1 cellular context compared by ENCODE assay signal in the genomic region with DNA sequence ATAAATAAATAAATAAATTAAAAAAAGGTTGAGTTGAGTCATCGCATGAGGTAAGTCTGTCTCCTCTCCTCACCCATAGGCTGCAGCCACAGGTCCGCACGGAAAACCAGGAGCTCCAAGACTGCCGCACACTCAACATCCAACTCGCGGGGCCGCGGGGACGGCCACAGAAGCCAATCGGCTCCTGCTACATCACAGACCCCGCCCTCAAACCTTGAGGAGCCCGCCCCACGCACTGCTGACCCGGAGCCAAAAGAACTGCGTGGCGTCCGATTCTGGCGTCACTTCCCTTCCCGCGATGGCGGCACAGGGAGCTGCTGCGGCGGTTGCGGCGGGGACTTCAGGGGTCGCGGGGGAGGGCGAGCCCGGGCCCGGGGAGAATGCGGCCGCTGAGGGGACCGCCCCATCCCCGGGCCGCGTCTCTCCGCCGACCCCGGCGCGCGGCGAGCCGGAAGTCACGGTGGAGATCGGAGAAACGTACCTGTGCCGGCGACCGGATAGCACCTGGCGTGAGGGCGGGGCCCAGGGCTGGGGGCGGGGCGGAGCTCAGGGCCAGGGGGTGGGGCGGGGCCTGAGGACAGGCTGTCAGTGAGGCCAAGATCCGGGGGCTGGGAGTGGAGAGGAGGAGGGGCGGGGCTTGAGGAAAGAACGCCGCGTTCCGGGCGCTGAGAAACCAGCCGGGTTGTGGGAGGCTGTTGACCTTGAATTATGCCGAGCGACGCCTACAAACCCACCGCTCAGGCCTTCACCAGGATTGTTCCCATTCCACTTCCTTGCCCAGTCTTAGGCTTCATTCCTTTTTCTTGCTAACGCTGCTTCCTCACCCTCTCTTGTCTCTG.
A peak's percentile ranks its signal among the peaks of the same experiment; 100 is the strongest.
TF ChIP-seq lines count a peak whose summit lies in the region.

Gene KAT8, plus strand, starts transcription at position 281 of the 839 bp plus-strand sequence. Its CDS starts 18 bp downstream, at position 299.

TF ChIP-seq in HEK293, 187 proteins besides CTCF, POLR2A, EP300 and RAD21 (continued from another document and continues in another):
- TF ChIP-seq ZNF518A (tag by site-specific recombination; conservative IDR thresholded peaks at IDR 0.05; ENCODE audit: low read depth): peak; percentile 95
- TF ChIP-seq, protein P1, sequence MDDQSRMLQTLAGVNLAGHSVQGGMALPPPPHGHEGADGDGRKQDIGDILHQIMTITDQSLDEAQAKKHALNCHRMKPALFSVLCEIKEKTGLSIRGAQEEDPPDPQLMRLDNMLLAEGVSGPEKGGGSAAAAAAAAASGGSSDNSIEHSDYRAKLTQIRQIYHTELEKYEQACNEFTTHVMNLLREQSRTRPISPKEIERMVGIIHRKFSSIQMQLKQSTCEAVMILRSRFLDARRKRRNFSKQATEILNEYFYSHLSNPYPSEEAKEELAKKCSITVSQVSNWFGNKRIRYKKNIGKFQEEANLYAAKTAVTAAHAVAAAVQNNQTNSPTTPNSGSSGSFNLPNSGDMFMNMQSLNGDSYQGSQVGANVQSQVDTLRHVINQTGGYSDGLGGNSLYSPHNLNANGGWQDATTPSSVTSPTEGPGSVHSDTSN (CRISPR knock-in tag; IDR thresholded peaks at IDR 0.05): peak; percentile 39; the same call in 1 of the 2 replicates
- TF ChIP-seq, protein P2, sequence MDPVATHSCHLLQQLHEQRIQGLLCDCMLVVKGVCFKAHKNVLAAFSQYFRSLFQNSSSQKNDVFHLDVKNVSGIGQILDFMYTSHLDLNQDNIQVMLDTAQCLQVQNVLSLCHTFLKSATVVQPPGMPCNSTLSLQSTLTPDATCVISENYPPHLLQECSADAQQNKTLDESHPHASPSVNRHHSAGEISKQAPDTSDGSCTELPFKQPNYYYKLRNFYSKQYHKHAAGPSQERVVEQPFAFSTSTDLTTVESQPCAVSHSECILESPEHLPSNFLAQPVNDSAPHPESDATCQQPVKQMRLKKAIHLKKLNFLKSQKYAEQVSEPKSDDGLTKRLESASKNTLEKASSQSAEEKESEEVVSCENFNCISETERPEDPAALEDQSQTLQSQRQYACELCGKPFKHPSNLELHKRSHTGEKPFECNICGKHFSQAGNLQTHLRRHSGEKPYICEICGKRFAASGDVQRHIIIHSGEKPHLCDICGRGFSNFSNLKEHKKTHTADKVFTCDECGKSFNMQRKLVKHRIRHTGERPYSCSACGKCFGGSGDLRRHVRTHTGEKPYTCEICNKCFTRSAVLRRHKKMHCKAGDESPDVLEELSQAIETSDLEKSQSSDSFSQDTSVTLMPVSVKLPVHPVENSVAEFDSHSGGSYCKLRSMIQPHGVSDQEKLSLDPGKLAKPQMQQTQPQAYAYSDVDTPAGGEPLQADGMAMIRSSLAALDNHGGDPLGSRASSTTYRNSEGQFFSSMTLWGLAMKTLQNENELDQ (tag by site-specific recombination; IDR thresholded peaks at IDR 0.05; ENCODE audit: low read depth): no peak
- peak; percentile 60 for TF ChIP-seq ZFHX2 (tag by site-specific recombination; conservative IDR thresholded peaks at IDR 0.05)
- TF ChIP-seq ZNF629 (tag by site-specific recombination; IDR thresholded peaks at IDR 0.05): peak; percentile 98
- TF ChIP-seq YY2 (tag by site-specific recombination; IDR thresholded peaks at IDR 0.05): peak; percentile 96
- TF ChIP-seq GLI2 (tag by site-specific recombination; IDR thresholded peaks at IDR 0.05; ENCODE audit: borderline replicate concordance, low read depth): no peak; the same call in 1 of the 2 replicates
- peak; percentile 89 for TF ChIP-seq ZBTB21 (tag by site-specific recombination; IDR thresholded peaks at IDR 0.05)
- TF ChIP-seq ZNF843 (tag by site-specific recombination; IDR thresholded peaks at IDR 0.05): no peak
- TF ChIP-seq ZNF423 (tag by site-specific recombination; IDR thresholded peaks at IDR 0.05): no peak
- TF ChIP-seq ZNF146 (tag by site-specific recombination; IDR thresholded peaks at IDR 0.05): no peak
- peak; percentile 53; the same call in 1 of the 2 replicates for TF ChIP-seq MZF1 (tag by site-specific recombination; IDR thresholded peaks at IDR 0.05; ENCODE audit: borderline replicate concordance)
- no peak for TF ChIP-seq HOXA7 (CRISPR knock-in tag; IDR thresholded peaks at IDR 0.05; ENCODE audit: borderline replicate concordance)
- peak; percentile 53; the same call in 1 of the 2 replicates for TF ChIP-seq ZSCAN30 (tag by site-specific recombination; IDR thresholded peaks at IDR 0.05)
- peak; percentile 88 for TF ChIP-seq ZBTB11 (tag by site-specific recombination; conservative IDR thresholded peaks at IDR 0.05; ENCODE audit: low read depth)
- TF ChIP-seq ZNF335 (tag by site-specific recombination; conservative IDR thresholded peaks at IDR 0.05): peak; percentile 46
- peak; percentile 93 for TF ChIP-seq SP2 (tag by site-specific recombination; IDR thresholded peaks at IDR 0.05)
- TF ChIP-seq ZNF391 (tag by site-specific recombination; IDR thresholded peaks at IDR 0.05; ENCODE audit: borderline replicate concordance, low read depth): no peak
- TF ChIP-seq ZNF426 (tag by site-specific recombination; IDR thresholded peaks at IDR 0.05): peak; percentile 91
- peak; percentile 9; the same call in 1 of the 2 replicates for TF ChIP-seq OSR2 (tag by site-specific recombination; IDR thresholded peaks at IDR 0.05)
- no peak for TF ChIP-seq ZNF530 (tag by site-specific recombination; IDR thresholded peaks at IDR 0.05; ENCODE audit: low read depth)
- no peak for TF ChIP-seq ZNF354C (tag by site-specific recombination; IDR thresholded peaks at IDR 0.05; ENCODE audit: borderline replicate concordance, low read depth)
- TF ChIP-seq, protein P3, sequence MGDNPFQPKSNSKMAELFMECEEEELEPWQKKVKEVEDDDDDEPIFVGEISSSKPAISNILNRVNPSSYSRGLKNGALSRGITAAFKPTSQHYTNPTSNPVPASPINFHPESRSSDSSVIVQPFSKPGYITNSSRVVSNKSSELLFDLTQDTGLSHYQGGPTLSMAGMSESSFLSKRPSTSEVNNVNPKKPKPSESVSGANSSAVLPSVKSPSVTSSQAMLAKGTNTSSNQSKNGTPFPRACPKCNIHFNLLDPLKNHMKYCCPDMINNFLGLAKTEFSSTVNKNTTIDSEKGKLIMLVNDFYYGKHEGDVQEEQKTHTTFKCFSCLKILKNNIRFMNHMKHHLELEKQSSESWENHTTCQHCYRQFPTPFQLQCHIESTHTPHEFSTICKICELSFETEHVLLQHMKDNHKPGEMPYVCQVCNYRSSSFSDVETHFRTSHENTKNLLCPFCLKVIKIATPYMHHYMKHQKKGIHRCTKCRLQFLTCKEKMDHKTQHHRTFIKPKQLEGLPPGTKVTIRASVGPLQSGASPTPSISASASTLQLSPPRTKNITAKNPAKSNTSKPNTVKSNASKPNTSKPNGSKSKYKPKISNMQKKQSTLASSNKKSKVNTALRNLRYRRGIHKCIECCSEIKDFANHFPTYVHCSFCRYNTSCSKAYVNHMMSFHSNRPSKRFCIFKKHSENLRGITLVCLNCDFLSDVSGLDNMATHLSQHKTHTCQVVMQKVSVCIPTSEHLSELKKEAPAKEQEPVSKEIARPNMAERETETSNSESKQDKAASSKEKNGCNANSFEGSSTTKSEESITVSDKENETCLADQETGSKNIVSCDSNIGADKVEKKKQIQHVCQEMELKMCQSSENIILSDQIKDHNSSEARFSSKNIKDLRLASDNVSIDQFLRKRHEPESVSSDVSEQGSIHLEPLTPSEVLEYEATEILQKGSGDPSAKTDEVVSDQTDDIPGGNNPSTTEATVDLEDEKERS (tag by site-specific recombination; IDR thresholded peaks at IDR 0.05): no peak
- no peak for TF ChIP-seq ZNF785 (tag by site-specific recombination; IDR thresholded peaks at IDR 0.05)
- TF ChIP-seq SCRT1 (tag by site-specific recombination; IDR thresholded peaks at IDR 0.05; ENCODE audit: borderline replicate concordance): peak; percentile 59; the same call in 1 of the 2 replicates
- TF ChIP-seq SCRT2 (tag by site-specific recombination; IDR thresholded peaks at IDR 0.05): peak; percentile 95
- TF ChIP-seq, protein P4, sequence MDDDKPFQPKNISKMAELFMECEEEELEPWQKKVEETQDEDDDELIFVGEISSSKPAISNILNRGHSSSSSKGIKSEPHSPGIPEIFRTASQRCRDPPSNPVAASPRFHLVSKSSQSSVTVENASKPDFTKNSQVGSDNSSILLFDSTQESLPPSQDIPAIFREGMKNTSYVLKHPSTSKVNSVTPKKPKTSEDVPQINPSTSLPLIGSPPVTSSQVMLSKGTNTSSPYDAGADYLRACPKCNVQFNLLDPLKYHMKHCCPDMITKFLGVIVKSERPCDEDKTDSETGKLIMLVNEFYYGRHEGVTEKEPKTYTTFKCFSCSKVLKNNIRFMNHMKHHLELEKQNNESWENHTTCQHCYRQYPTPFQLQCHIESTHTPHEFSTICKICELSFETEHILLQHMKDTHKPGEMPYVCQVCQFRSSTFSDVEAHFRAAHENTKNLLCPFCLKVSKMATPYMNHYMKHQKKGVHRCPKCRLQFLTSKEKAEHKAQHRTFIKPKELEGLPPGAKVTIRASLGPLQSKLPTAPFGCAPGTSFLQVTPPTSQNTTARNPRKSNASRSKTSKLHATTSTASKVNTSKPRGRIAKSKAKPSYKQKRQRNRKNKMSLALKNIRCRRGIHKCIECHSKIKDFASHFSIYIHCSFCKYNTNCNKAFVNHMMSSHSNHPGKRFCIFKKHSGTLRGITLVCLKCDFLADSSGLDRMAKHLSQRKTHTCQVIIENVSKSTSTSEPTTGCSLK (tag by site-specific recombination; IDR thresholded peaks at IDR 0.05): no peak
- no peak for TF ChIP-seq ZBTB17 (tag by site-specific recombination; IDR thresholded peaks at IDR 0.05)
- TF ChIP-seq REST (tag by site-specific recombination; IDR thresholded peaks at IDR 0.05): peak; percentile 75
- peak; percentile 64 for TF ChIP-seq KLF9 (tag by site-specific recombination; IDR thresholded peaks at IDR 0.05; ENCODE audit: low read depth)
